In genomic region chr2:20366672-20367116, GRCh38 we compare ENCODE assay signal across 22 cellular contexts. TPM values are rescaled to one million over a fixed set of nuclear protein-coding genes. Genes with fewer than 3 reads are reported as not detected.
DNase-seq lines count a peak whose midpoint lies in the region; ATAC-seq, FAIRE-seq and TF ChIP-seq lines count a peak whose summit lies in the region.
"Had no signal": no experiment of that assay in that cellular context is flagged by ENCODE, and none has a peak within 500 bp of the region (broad histone marks: within the 10 kb centered on the region; RNA-seq: fewer than 3 reads in every experiment).

No MANE protein-coding gene starts in this region.

- ATAC-seq in HepG2 (no peak), right lobe of liver (no peak), HG03135 (IDR thresholded peaks at IDR 0.05; ENCODE audit: unreplicated experiment) (no peak)
- ATAC-seq: HCT116 had no signal

- intact Hi-C loops in HepG2 (cut with micrococcal nuclease; ENCODE audit: unreplicated experiment) (no loop called here), right lobe of liver (cut with DNase I) (no loop called here), uterus (cut with DNase I; ENCODE audit: low total_unique reads) (no loop called here), cardiac septum (cut with DNase I) (no loop called here)
- intact Hi-C loops in activated CD4-positive, alpha-beta memory T cell treated with anti-CD3 and anti-CD28 coated beads for 36 hours (cut with micrococcal nuclease), result loop anchor here (1.0 to 2.0 kb wide), 4 partner anchors 65 to 452 kb away; no protein-coding TSS in a partner anchor

- CTCF ChIA-PET in HepG2 (lab: Yijun Ruan, JAX; ENCODE audit: low intra/inter-chr PET ratio, low total read pairs), result no interaction called here
- CTCF ChIA-PET in activated CD4-positive, alpha-beta memory T cell treated with anti-CD3 and anti-CD28 coated beads for 36 hours (lab: Charles Lee), result interaction anchor here (0.6 to 1.8 kb wide), 10 partner anchors 11 to 284 kb away, joined by 3 to 8 read pairs (median 3); partner anchors contain the start of gene HS1BP3

- H3K27ac Mint-ChIP-seq in activated CD4-positive, alpha-beta memory T cell treated with anti-CD3 and anti-CD28 coated beads for 36 hours, result peak overlapping the region; percentile 79

- peaks cover 13% of the 10 kb centered on the region for H3K9me3 Mint-ChIP-seq in activated CD4-positive, alpha-beta memory T cell treated with anti-CD3 and anti-CD28 coated beads for 36 hours

- no peak for TF ChIP-seq POLR2A in HepG2 (IDR thresholded peaks at IDR 0.05; ENCODE audit: insufficient read depth in 1 of 2, low read depth in 2 of 2, low read length in 2 of 2)
- no peak for TF ChIP-seq POLR2A in right lobe of liver (IDR thresholded peaks at IDR 0.05)
- no peak for TF ChIP-seq POLR2A in suprapubic skin (IDR thresholded peaks at IDR 0.05)
- TF ChIP-seq POLR2A in uterus (IDR thresholded peaks at IDR 0.05), result no peak

- peaks cover 35% of the 10 kb centered on the region for H3K4me1 Mint-ChIP-seq in activated CD4-positive, alpha-beta memory T cell treated with anti-CD3 and anti-CD28 coated beads for 36 hours (ENCODE audit: low read depth)

- DNase-seq in HepG2 (ENCODE audit: low spot score), result no peak
- no peak for DNase-seq in right lobe of liver
- DNase-seq in activated CD4-positive, alpha-beta memory T cell treated with anti-CD3 and anti-CD28 coated beads for 36 hours, result peak; percentile 64
- peak; percentile 17 for DNase-seq in fibroblast of mammary gland (ENCODE audit: low read depth)
- DNase-seq in suprapubic skin (ENCODE audit: low spot score in 2 of 2), result no peak
- DNase-seq in uterus, result no peak
- no peak for DNase-seq in cardiac septum (ENCODE audit: low spot score)
- DNase-seq: AML-193, amniotic stem cell, caudate nucleus, DMS79 treated with DMSO at 0.1 percent for 48 hours, dorsolateral prefrontal cortex, head of caudate nucleus, left ventricle myocardium inferior, NCI-H146, NCI-H82, T-helper 9 cell, thyroid gland had no signal

- H3K4me1 ChIP-seq in HepG2 (ENCODE audit: insufficient read depth, low read length) (peaks cover 5% of the 10 kb centered on the region; the same call in 1 of the 2 replicates), right lobe of liver (no peaks in the 10 kb centered on the region), suprapubic skin (peaks cover 17% of the 10 kb centered on the region), uterus (no peaks in the 10 kb centered on the region)
- H3K4me1 ChIP-seq: left ventricle myocardium inferior had no signal

- BruUV-seq in HepG2 (replicated peaks; lab: Mats Ljungman, UMichigan), result no TSS peak

- H3K36me3 Mint-ChIP-seq in activated CD4-positive, alpha-beta memory T cell treated with anti-CD3 and anti-CD28 coated beads for 36 hours, result peaks cover 14% of the 10 kb centered on the region

- peaks cover 7% of the 10 kb centered on the region for H3K27me3 Mint-ChIP-seq in activated CD4-positive, alpha-beta memory T cell treated with anti-CD3 and anti-CD28 coated beads for 36 hours

- no peak for TF ChIP-seq RAD21 in HepG2 (CRISPR knock-in tag; IDR thresholded peaks at IDR 0.05)

- peaks cover 7% of the 10 kb centered on the region for H3K9me3 ChIP-seq in HepG2 (ENCODE audit: low read length)
- no peaks in the 10 kb centered on the region for H3K9me3 ChIP-seq in right lobe of liver
- H3K9me3 ChIP-seq in suprapubic skin, result no peaks in the 10 kb centered on the region
- H3K9me3 ChIP-seq in uterus, result no peaks in the 10 kb centered on the region
- H3K9me3 ChIP-seq: neutrophil, thyroid gland had no signal

- H3K4me2 ChIP-seq in HepG2 (ENCODE audit: low read depth, low read length), result no peak overlapping the region

- POLR2A ChIA-PET in HepG2 (lab: Yijun Ruan, JAX), result no interaction called here
- POLR2A ChIA-PET in activated CD4-positive, alpha-beta memory T cell treated with anti-CD3 and anti-CD28 coated beads for 36 hours (lab: Charles Lee), result interaction anchor here (0.7 to 5.2 kb wide), 4 partner anchors 15 to 594 kb away, joined by 3 to 50 read pairs (median 4); partner anchors contain the start of gene PUM2

- no peaks in the 10 kb centered on the region for H3K79me2 ChIP-seq in HepG2 (ENCODE audit: insufficient read depth, low read length)

- TF ChIP-seq CTCF in HepG2 (CRISPR knock-in tag; IDR thresholded peaks at IDR 0.05) (no peak), right lobe of liver (IDR thresholded peaks at IDR 0.05) (no peak), fibroblast of mammary gland (conservative IDR thresholded peaks at IDR 0.05; ENCODE audit: control insufficient read depth, insufficient read depth, low read depth, low read length) (no peak), suprapubic skin (IDR thresholded peaks at IDR 0.05) (no peak), uterus (IDR thresholded peaks at IDR 0.05) (no peak)

- H3K27ac ChIP-seq in HepG2 (ENCODE audit: extremely low read length, insufficient read depth, low read length) (no peak overlapping the region), right lobe of liver (no peak overlapping the region), suprapubic skin (peak overlapping the region; percentile 50), uterus (no peak overlapping the region)
- H3K27ac ChIP-seq: dorsolateral prefrontal cortex, left ventricle myocardium inferior, neutrophil, SK-N-MC, thyroid gland had no signal

- TF ChIP-seq EP300 in HepG2 (IDR thresholded peaks at IDR 0.05; ENCODE audit: low read depth in 2 of 2, low read length in 2 of 2), result no peak
- no peak for TF ChIP-seq EP300 in HepG2 (CRISPR knock-in tag; IDR thresholded peaks at IDR 0.05; ENCODE audit: borderline replicate concordance)
- TF ChIP-seq EP300 in suprapubic skin (IDR thresholded peaks at IDR 0.05), result no peak

- no peak for FAIRE-seq in HepG2 (lab: Jason Lieb, UNC)

- H2AFZ ChIP-seq in HepG2 (ENCODE audit: low read length), result no peak overlapping the region

- H3K9ac ChIP-seq in HepG2 (ENCODE audit: insufficient read depth, low read depth, low read length), result no peak overlapping the region

- H3K36me3 ChIP-seq in HepG2 (replicated peaks in 1 of 2; ENCODE audit: control insufficient read depth in 1 of 2, insufficient read depth in 2 of 2, low read length in 2 of 2) (no peaks in the 10 kb centered on the region), right lobe of liver (no peaks in the 10 kb centered on the region), suprapubic skin (no peaks in the 10 kb centered on the region), uterus (no peaks in the 10 kb centered on the region)
- H3K36me3 ChIP-seq: left ventricle myocardium inferior, neutrophil, thyroid gland had no signal

- WGBS in HepG2 (ENCODE audit: low lambda C conversion rate), result 51% methylated on average over 2 of the region's 2 CpGs
- 87% methylated on average over 2 of the region's 2 CpGs for WGBS in right lobe of liver (ENCODE audit: insufficient coverage, low coverage, low lambda C conversion rate, missing lambda C conversion rate)
- WGBS in suprapubic skin, result 56% methylated on average over 2 of the region's 2 CpGs

- peaks cover 0 to 4% of the 10 kb centered on the region in 2 experiments for H3K27me3 ChIP-seq in HepG2 (ENCODE audit: control insufficient read depth in 1 of 2, insufficient read depth in 2 of 2, low read length in 2 of 2)
- H3K27me3 ChIP-seq in right lobe of liver, result no peaks in the 10 kb centered on the region
- H3K27me3 ChIP-seq in suprapubic skin, result no peaks in the 10 kb centered on the region
- H3K27me3 ChIP-seq in uterus, result no peaks in the 10 kb centered on the region
- H3K27me3 ChIP-seq: dorsolateral prefrontal cortex, thyroid gland had no signal

- H3K4me3 ChIP-seq in HepG2 (replicated peaks in 1 of 3; ENCODE audit: insufficient read depth in 1 of 3, low read depth in 2 of 3, low read length in 3 of 3) (no peak overlapping the region), right lobe of liver (no peak overlapping the region), fibroblast of mammary gland (ENCODE audit: control insufficient read depth, low read depth, low read length) (no peak overlapping the region), suprapubic skin (no peak overlapping the region), uterus (no peak overlapping the region)
- H3K4me3 ChIP-seq: dorsolateral prefrontal cortex, left ventricle myocardium inferior, SK-N-MC, thyroid gland had no signal

- no peaks in the 10 kb centered on the region for H4K20me1 ChIP-seq in HepG2 (ENCODE audit: insufficient read depth, low read length)

- in situ Hi-C loops in HepG2 (cut with HindIII; ENCODE audit: extremely low pct_ligation_motif_present, low pct_unique_long_range_greater_than_20kb), result no loop called here

- H3K4me3 Mint-ChIP-seq in activated CD4-positive, alpha-beta memory T cell treated with anti-CD3 and anti-CD28 coated beads for 36 hours, result no peak overlapping the region

TF ChIP-seq in HepG2, 621 proteins besides CTCF, POLR2A, EP300 and RAD21 (continues in another document):
- peak; percentile 22; the same call in 1 of the 2 replicates for TF ChIP-seq CREB1 (IDR thresholded peaks at IDR 0.05)
- TF ChIP-seq CREB1 (CRISPR knock-in tag; IDR thresholded peaks at IDR 0.05), result no peak

RNA-seq across cellular contexts. Expression of gene PUM2, which starts 16.1 kb away (rescaled TPM):
- total RNA-seq in HepG2 (2016; rRNA removed; fragmentation: Illumina TruSeq; extraction: Trizol), result 69.6 and 94.7 TPM in 2 replicates
- 268 and 314 TPM in 2 replicates for total RNA-seq in HepG2 (2016; cell fraction: cytosol; rRNA removed; fragmentation: Illumina TruSeq; extraction: Trizol; ENCODE audit: low read depth)
- total RNA-seq in HepG2 (2016; cell fraction: insoluble cytoplasmic fraction; rRNA removed; fragmentation: Illumina TruSeq; extraction: Trizol), result 66.2 and 87.3 TPM in 2 replicates
- total RNA-seq in HepG2 (2016; cell fraction: membrane; rRNA removed; fragmentation: Illumina TruSeq; extraction: Trizol), result 195 and 235 TPM in 2 replicates
- total RNA-seq in HepG2 (2016; cell fraction: nucleus; rRNA removed; fragmentation: Illumina TruSeq; extraction: Trizol), result 86.0 and 93.6 TPM in 2 replicates
- polyA plus RNA-seq in HepG2 (2011; rRNA removed), result 61.8 and 69.8 TPM in 2 replicates
- polyA plus RNA-seq in HepG2 (2011; cell fraction: cytosol; rRNA removed), result 41.5 and 48.4 TPM in 2 replicates
- 37.5 and 39.9 TPM in 2 replicates for polyA plus RNA-seq in HepG2 (2011; cell fraction: nucleus; rRNA removed)
- 57.8 and 68.4 TPM in 2 replicates for polyA plus RNA-seq in HepG2 (2012)
- 1.7 and 2.0 TPM in 2 replicates for polyA plus RNA-seq in HepG2 (2016; cell fraction: cytosol; fragmentation: Illumina TruSeq; extraction: Trizol; ENCODE audit: low read depth)
- polyA plus RNA-seq in HepG2 (2016; cell fraction: insoluble cytoplasmic fraction; fragmentation: Illumina TruSeq; extraction: Trizol; ENCODE audit: low read depth), result 65.5 and 73.0 TPM in 2 replicates
- 11.7 and 13.1 TPM in 2 replicates for polyA plus RNA-seq in HepG2 (2016; cell fraction: membrane; fragmentation: Illumina TruSeq; extraction: Trizol; ENCODE audit: low read depth)
- polyA plus RNA-seq in HepG2 (2016; cell fraction: nucleus; fragmentation: Illumina TruSeq; extraction: Trizol; ENCODE audit: insufficient read depth, low read depth), result 65.5 and 68.7 TPM in 2 replicates
- 209 and 286 TPM in 2 replicates for polyA minus RNA-seq in HepG2 (2011; rRNA and poly(A)+ RNA removed; ENCODE audit: low replicate concordance)
- polyA minus RNA-seq in HepG2 (2011; cell fraction: cytosol; rRNA and poly(A)+ RNA removed), result 125 and 141 TPM in 2 replicates
- polyA minus RNA-seq in HepG2 (2011; cell fraction: nucleus; rRNA and poly(A)+ RNA removed), result 209 and 212 TPM in 2 replicates
- total RNA-seq in right lobe of liver, result 10 to 100 TPM; 31.3 to 62.2 (median 51.5) TPM
- 100 to 1,000 TPM; 122 TPM for total RNA-seq in activated CD4-positive, alpha-beta memory T cell treated with anti-CD3 and anti-CD28 coated beads for 36 hours
- total RNA-seq in suprapubic skin, result 100 to 1,000 TPM in 1 of 4 donors, 10 to 100 TPM in 3; 78.9 to 108 (median 99.0) TPM
- 100 to 1,000 TPM in 2 of 4 donors, 10 to 100 TPM in 2; 51.0 to 138 (median 103) TPM for total RNA-seq in uterus
- total RNA-seq in cardiac septum, result 75.6 TPM

Comparison
In these comparisons a context has a peak if more than half of its experiments do, and no peak if none do; other contexts are left out.
1. DNase-seq: peak in activated CD4-positive, alpha-beta memory T cell treated with anti-CD3 and anti-CD28 coated beads for 36 hours (single experiment) and fibroblast of mammary gland (single experiment); none in HepG2 (single experiment), right lobe of liver (0 of 3), suprapubic skin (0 of 2), uterus (0 of 2) and cardiac septum (single experiment).